Comparison of ENCODE assay signal across 17 cellular contexts in genomic region chr17:65529040-65529633, GRCh38.
"Had no signal": no experiment of that assay in that cellular context is flagged by ENCODE, and none has a peak within 500 bp of the region (broad histone marks: within the 10 kb centered on the region; RNA-seq: fewer than 3 reads in every experiment).

No MANE protein-coding gene starts in this region.

- H3K9me3 ChIP-seq: breast epithelium, esophagus muscularis mucosa, pancreas, stomach, thoracic aorta, vagina had no signal

- H3K27ac ChIP-seq: breast epithelium, pancreas, vagina, VCaP had no signal

- H3K27me3 ChIP-seq: breast epithelium, esophagus muscularis mucosa, pancreas, stomach, vagina had no signal

- DNase-seq: activated CD4-positive, alpha-beta memory T cell treated with anti-CD3 and anti-CD28 coated beads, Interleukin-2, amount 10 ng/mL, durations not matched to agents 7 days and 5 days; activated CD4-positive, alpha-beta T cell treated with anti-CD3 and anti-CD28 coated beads for 36 hours; activated CD8-positive, alpha-beta memory T cell treated with anti-CD3 and anti-CD28 coated beads, Interleukin-2, amount 50 U/mL, for 4 hours; mammary epithelial cell; pancreas; stimulated activated CD4-positive, alpha-beta T cell treated with anti-CD3 and anti-CD28 coated beads, Interleukin-15, amount 100 ng/mL, for 24 hours; stimulated activated CD4-positive, alpha-beta T cell treated with anti-CD3 and anti-CD28 coated beads, Interleukin-4, amount 100 ng/mL, for 24 hours; stomach had no signal

- H3K27me3 Mint-ChIP-seq: activated CD4-positive, alpha-beta T cell treated with anti-CD3 and anti-CD28 coated beads for 36 hours had no signal

- H3K9me3 Mint-ChIP-seq: activated CD4-positive, alpha-beta memory T cell treated with anti-CD3 and anti-CD28 coated beads, Interleukin-2, amount 10 ng/mL, durations not matched to agents 7 days and 5 days; activated naive CD4-positive, alpha-beta T cell treated with anti-CD3 and anti-CD28 coated beads, Interleukin-2, amount 50 U/mL, for 72 hours; activated T-helper 1 cell treated with anti-CD3 and anti-CD28 coated beads, Interleukin-12 subunit alpha, Interleukin-12 subunit beta, Interleukin-2, Interleukin-4 antibody, amounts not matched to agents 30 ng/mL and 10 ng/mL and 1 ng/mL, durations not matched to agents 14 hours and 24 hours and 36 hours had no signal

- FAIRE-seq: endometrium, pancreas had no signal

- H3K27ac Mint-ChIP-seq: activated CD4-positive, alpha-beta memory T cell treated with anti-CD3 and anti-CD28 coated beads, Interleukin-2, amount 10 ng/mL, durations not matched to agents 7 days and 5 days; activated CD4-positive, alpha-beta T cell treated with anti-CD3 and anti-CD28 coated beads for 36 hours; activated T-helper 1 cell treated with anti-CD3 and anti-CD28 coated beads, Interleukin-12 subunit alpha, Interleukin-12 subunit beta, Interleukin-2, Interleukin-4 antibody, amounts not matched to agents 30 ng/mL and 10 ng/mL and 1 ng/mL, durations not matched to agents 14 hours and 24 hours and 36 hours had no signal

- H3K4me3 ChIP-seq: breast epithelium, esophagus muscularis mucosa, pancreas, stomach, thoracic aorta, vagina had no signal

- H3K36me3 ChIP-seq: breast epithelium had no signal

- ATAC-seq: activated CD4-positive, alpha-beta T cell treated with anti-CD3 and anti-CD28 coated beads for 36 hours; activated naive CD4-positive, alpha-beta T cell treated with anti-CD3 and anti-CD28 coated beads, Interleukin-2, amount 50 U/mL, for 72 hours; left lobe of liver; pancreas had no signal

- H3K4me3 Mint-ChIP-seq: activated CD4-positive, alpha-beta memory T cell treated with anti-CD3 and anti-CD28 coated beads, Interleukin-2, amount 10 ng/mL, durations not matched to agents 7 days and 5 days; activated CD4-positive, alpha-beta T cell treated with anti-CD3 and anti-CD28 coated beads for 36 hours; activated T-helper 1 cell treated with anti-CD3 and anti-CD28 coated beads, Interleukin-12 subunit alpha, Interleukin-12 subunit beta, Interleukin-2, Interleukin-4 antibody, amounts not matched to agents 30 ng/mL and 10 ng/mL and 1 ng/mL, durations not matched to agents 14 hours and 24 hours and 36 hours had no signal
